Comparison of ENCODE assay signal across 13 cellular contexts in genomic region chr22:21725956-21726649, GRCh38.
"Had no signal": no experiment of that assay in that cellular context is flagged by ENCODE, and none has a peak within 500 bp of the region (broad histone marks: within the 10 kb centered on the region; RNA-seq: fewer than 3 reads in every experiment).

No MANE protein-coding gene starts in this region.

- ATAC-seq: psoas muscle had no signal

- H3K36me3 Mint-ChIP-seq: activated CD8-positive, alpha-beta memory T cell treated with anti-CD3 and anti-CD28 coated beads, Interleukin-2, amount 10 ng/mL, durations not matched to agents 7 days and 5 days; activated naive CD8-positive, alpha-beta T cell treated with anti-CD3 and anti-CD28 coated beads, Interleukin-2, amount 10 ng/mL, durations not matched to agents 7 days and 5 days had no signal

- H3K27ac Mint-ChIP-seq: activated CD4-positive, alpha-beta memory T cell treated with anti-CD3 and anti-CD28 coated beads, Interleukin-2, amount 10 ng/mL, durations not matched to agents 7 days and 5 days; activated CD8-positive, alpha-beta memory T cell treated with anti-CD3 and anti-CD28 coated beads, Interleukin-2, amount 10 ng/mL, durations not matched to agents 7 days and 5 days; activated naive CD8-positive, alpha-beta T cell treated with anti-CD3 and anti-CD28 coated beads, Interleukin-2, amount 10 ng/mL, durations not matched to agents 7 days and 5 days had no signal

- H3K36me3 ChIP-seq: cardiac muscle cell, thoracic aorta, upper lobe of left lung had no signal

- H3K9me3 Mint-ChIP-seq: activated CD4-positive, alpha-beta memory T cell treated with anti-CD3 and anti-CD28 coated beads, Interleukin-2, amount 10 ng/mL, durations not matched to agents 7 days and 5 days; activated naive CD8-positive, alpha-beta T cell treated with anti-CD3 and anti-CD28 coated beads, Interleukin-2, amount 10 ng/mL, durations not matched to agents 7 days and 5 days; neural crest cell had no signal

- H3K27me3 ChIP-seq: cardiac muscle cell, upper lobe of left lung had no signal

- H3K4me3 ChIP-seq: cardiac muscle cell, psoas muscle, thoracic aorta, upper lobe of left lung had no signal

- H3K27ac ChIP-seq: cardiac muscle cell, psoas muscle, thoracic aorta, upper lobe of left lung had no signal

- H3K27me3 Mint-ChIP-seq: activated CD4-positive, alpha-beta memory T cell treated with anti-CD3 and anti-CD28 coated beads, Interleukin-2, amount 10 ng/mL, durations not matched to agents 7 days and 5 days; activated CD8-positive, alpha-beta memory T cell treated with anti-CD3 and anti-CD28 coated beads, Interleukin-2, amount 10 ng/mL, durations not matched to agents 7 days and 5 days; activated naive CD8-positive, alpha-beta T cell treated with anti-CD3 and anti-CD28 coated beads, Interleukin-2, amount 10 ng/mL, durations not matched to agents 7 days and 5 days had no signal

- DNase-seq: activated CD4-positive, CD25-positive, alpha-beta regulatory T cell; activated naive CD4-positive, alpha-beta T cell; effector memory CD4-positive, alpha-beta T cell; midbrain; psoas muscle; right cardiac atrium had no signal

- H3K4me3 Mint-ChIP-seq: activated CD4-positive, alpha-beta memory T cell treated with anti-CD3 and anti-CD28 coated beads, Interleukin-2, amount 10 ng/mL, durations not matched to agents 7 days and 5 days; activated CD8-positive, alpha-beta memory T cell treated with anti-CD3 and anti-CD28 coated beads, Interleukin-2, amount 10 ng/mL, durations not matched to agents 7 days and 5 days; activated naive CD8-positive, alpha-beta T cell treated with anti-CD3 and anti-CD28 coated beads, Interleukin-2, amount 10 ng/mL, durations not matched to agents 7 days and 5 days; neural crest cell had no signal

- H3K9me3 ChIP-seq: psoas muscle, thoracic aorta, upper lobe of left lung had no signal

- H3K4me1 ChIP-seq: upper lobe of left lung had no signal
